34 cellular contexts compared by ENCODE assay signal in the genomic region with DNA sequence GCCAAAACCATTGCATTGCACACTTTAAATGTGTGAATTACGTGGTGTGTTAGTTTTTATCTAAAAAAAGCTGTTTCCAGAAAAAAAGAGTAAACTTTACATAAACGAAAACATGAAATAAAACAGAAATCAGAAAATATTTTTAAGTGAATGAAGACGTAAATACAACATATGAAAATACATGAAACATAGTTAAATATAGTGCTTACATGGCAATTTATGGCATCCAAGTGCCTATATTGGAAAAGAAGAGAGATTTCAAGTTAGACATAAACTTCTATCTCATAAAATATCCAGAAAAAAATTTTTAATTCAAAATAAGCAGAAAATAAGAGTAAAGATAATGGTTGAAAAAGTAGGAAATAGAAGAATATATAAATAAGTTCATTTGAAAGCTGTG. TPM values are rescaled to one million over a fixed set of nuclear protein-coding genes. Genes with fewer than 3 reads are reported as not detected.
"Had no signal": no experiment of that assay in that cellular context is flagged by ENCODE, and none has a peak within 500 bp of the region (broad histone marks: within the 10 kb centered on the region; RNA-seq: fewer than 3 reads in every experiment).

No MANE protein-coding gene starts in this region.

- H3K36me3 ChIP-seq: neural progenitor cell, ovary, spleen, suprapubic skin, tibial artery, transverse colon, upper lobe of right lung, uterus had no signal

- H3K9me3 ChIP-seq: ovary, psoas muscle, spleen, suprapubic skin, testis, tibial artery, transverse colon, upper lobe of right lung, uterus had no signal

- H3K4me2 ChIP-seq: neural progenitor cell, smooth muscle cell had no signal

- DNase-seq: natural killer cell; occipital lobe; ovary; posterior cingulate gyrus; psoas muscle; right cardiac atrium; spleen; stimulated activated CD4-positive, alpha-beta T cell treated with anti-CD3 and anti-CD28 coated beads, Interleukin-12 subunit alpha, Interleukin-12 subunit beta, amount 100 ng/mL, for 4 hours; stimulated activated CD4-positive, alpha-beta T cell treated with anti-CD3 and anti-CD28 coated beads, Interleukin-1b, Interleukin-23, amount 100 ng/mL, for 48 hours; stimulated activated CD4-positive, alpha-beta T cell treated with anti-CD3 and anti-CD28 coated beads, Interleukin-4, amount 100 ng/mL, for 1 hour; stimulated activated CD4-positive, alpha-beta T cell treated with anti-CD3 and anti-CD28 coated beads, Interleukin-4, amount 100 ng/mL, for 4 hours; stimulated activated CD8-positive, alpha-beta memory T cell treated with anti-CD3 and anti-CD28 coated beads, Interleukin-4, amount 100 ng/mL, for 48 hours; stimulated activated naive CD4-positive, alpha-beta T cell; stimulated activated naive CD8-positive, alpha-beta T cell treated with anti-CD3 and anti-CD28 coated beads, Interleukin-15, amount 100 ng/mL, for 72 hours; stimulated activated naive CD8-positive, alpha-beta T cell treated with anti-CD3 and anti-CD28 coated beads, Interleukin-15, Interleukin-2, amounts not matched to agents 100 U/mL and 50 U/mL, for 24 hours; substantia nigra; testis; tibial artery; transverse colon; upper lobe of right lung; uterus had no signal

- H3K4me3 ChIP-seq: neural progenitor cell, ovary, psoas muscle, skin epidermis, smooth muscle cell, spleen, suprapubic skin, testis, tibial artery, transverse colon, upper lobe of right lung, uterus had no signal

- H2AFZ ChIP-seq: neural progenitor cell, parathyroid adenoma had no signal

- H3K27ac ChIP-seq: neural progenitor cell, ovary, parathyroid adenoma, psoas muscle, skin epidermis, spleen, suprapubic skin, testis, tibial artery, transverse colon, upper lobe of right lung, uterus had no signal

- H3K4me1 ChIP-seq: neural progenitor cell, parathyroid adenoma, psoas muscle, suprapubic skin, testis, tibial artery, transverse colon, upper lobe of right lung, uterus had no signal

- H3K27me3 ChIP-seq: neural progenitor cell, ovary, spleen, suprapubic skin, testis, tibial artery, transverse colon, upper lobe of right lung had no signal

- ATAC-seq: natural killer cell; psoas muscle; right cardiac atrium; sciatic nerve; stimulated activated memory B cell treated with anti-CD40 and anti-IgM and Interleukin-4, amounts not matched to agents 10 μg/mL and 1 μg/mL and 100 μg/mL, for 72 hours; stimulated activated naive CD8-positive, alpha-beta T cell treated with anti-CD3 and anti-CD28 coated beads, Interleukin-15, amount 100 ng/mL, for 72 hours; stimulated activated naive CD8-positive, alpha-beta T cell treated with anti-CD3 and anti-CD28 coated beads, Interleukin-15, Interleukin-2, amounts not matched to agents 100 U/mL and 50 U/mL, for 24 hours; upper lobe of right lung had no signal

- H3K79me2 ChIP-seq: parathyroid adenoma had no signal

- H3K9ac ChIP-seq: neural progenitor cell, parathyroid adenoma had no signal

RNA-seq across cellular contexts. Expression of gene OR8D2, which starts 11.9 kb away (rescaled TPM):
- total RNA-seq: natural killer cell, occipital lobe, osteoblast, ovary, progenitor cell of endocrine pancreas, psoas muscle, renal cortical epithelial cell, right cardiac atrium, sciatic nerve, smooth muscle cell, spleen, suprapubic skin, testis, transverse colon, upper lobe of right lung, urinary bladder, uterus had no signal
- polyA plus RNA-seq: neural cell, ovary, psoas muscle, right cardiac atrium, smooth muscle cell, spleen, thymus, urinary bladder had no signal

RNA-seq across cellular contexts. Expression of gene OR8D1, which starts 18.1 kb away (rescaled TPM):
- total RNA-seq: natural killer cell, occipital lobe, osteoblast, ovary, progenitor cell of endocrine pancreas, psoas muscle, renal cortical epithelial cell, right cardiac atrium, sciatic nerve, smooth muscle cell, spleen, suprapubic skin, testis, upper lobe of right lung, urinary bladder, uterus had no signal
- polyA plus RNA-seq: neural cell, ovary, psoas muscle, right cardiac atrium, smooth muscle cell, spleen, thymus, urinary bladder had no signal

RNA-seq across cellular contexts. Expression of gene OR8B2, which starts 52.4 kb away (rescaled TPM):
- total RNA-seq: natural killer cell, occipital lobe, osteoblast, ovary, progenitor cell of endocrine pancreas, psoas muscle, renal cortical epithelial cell, right cardiac atrium, sciatic nerve, smooth muscle cell, spleen, suprapubic skin, testis, transverse colon, upper lobe of right lung, urinary bladder, uterus had no signal
- polyA plus RNA-seq: neural cell, ovary, psoas muscle, right cardiac atrium, smooth muscle cell, spleen, urinary bladder had no signal
